ENCODE assay signal across 1 cellular context in genomic region chr1:169648709-169649108, GRCh38.
TF ChIP-seq lines count a peak whose summit lies in the region.

No MANE protein-coding gene starts in this region.

TF ChIP-seq in GM12891, 5 proteins besides CTCF, POLR2A, EP300 and RAD21:
- TF ChIP-seq POU2F2 (IDR thresholded peaks at IDR 0.05; ENCODE audit: low read depth, low read length) (no peak), PAX5 (IDR thresholded peaks at IDR 0.05; ENCODE audit: insufficient read depth, low read length, severe bottlenecking) (no peak), SPI1 (IDR thresholded peaks at IDR 0.05; ENCODE audit: low read depth, low read length) (0 out of 2 replicates have a peak, but pooled peaks have one; percentile 22), TAF1 (IDR thresholded peaks at IDR 0.05; ENCODE audit: low read depth, low read length) (no peak), POLR2AphosphoS5 (IDR thresholded peaks at IDR 0.05; ENCODE audit: low read depth, low read length) (no peak)
